Comparison of ENCODE assay signal across 1 cellular context in the genomic region with DNA sequence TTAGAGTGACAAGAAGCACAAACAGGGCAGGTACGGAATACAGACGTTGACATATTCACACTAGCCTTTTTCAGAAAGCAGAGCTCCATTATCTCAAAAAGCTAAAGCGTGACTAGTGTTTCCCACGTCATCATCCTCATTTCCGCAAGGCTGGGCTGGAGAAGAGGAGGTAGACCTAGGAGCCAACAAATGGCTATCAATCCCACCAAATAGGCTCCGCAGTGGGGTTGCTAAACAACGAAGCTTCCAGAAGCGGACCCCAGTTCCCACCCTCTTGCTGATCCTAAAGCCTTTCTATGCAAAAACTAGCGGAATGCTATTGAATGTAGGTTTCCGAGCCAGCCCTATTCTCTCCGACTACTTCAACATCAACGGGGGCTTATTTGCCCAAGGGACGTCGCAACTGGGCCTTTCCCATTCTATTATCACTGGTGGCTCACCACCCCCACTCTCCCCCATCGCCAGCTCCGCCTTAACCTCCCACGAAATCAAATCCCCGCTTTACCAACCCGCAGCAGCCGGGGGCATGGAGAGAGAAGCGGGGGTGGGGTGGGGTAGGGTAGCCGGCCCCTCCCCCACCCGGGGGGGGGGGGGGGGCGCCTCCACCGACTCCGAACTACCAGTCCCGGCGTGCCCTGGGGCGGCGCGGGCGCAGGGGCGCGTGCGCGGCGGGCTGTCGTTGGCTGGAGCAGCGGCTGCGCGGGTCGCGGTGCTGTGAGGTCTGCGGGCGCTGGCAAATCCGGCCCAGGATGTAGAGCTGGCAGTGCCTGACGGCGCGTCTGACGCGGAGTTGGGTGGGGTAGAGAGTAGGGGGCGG.
TF ChIP-seq lines count a peak whose summit lies in the region.

A gene with protein sequence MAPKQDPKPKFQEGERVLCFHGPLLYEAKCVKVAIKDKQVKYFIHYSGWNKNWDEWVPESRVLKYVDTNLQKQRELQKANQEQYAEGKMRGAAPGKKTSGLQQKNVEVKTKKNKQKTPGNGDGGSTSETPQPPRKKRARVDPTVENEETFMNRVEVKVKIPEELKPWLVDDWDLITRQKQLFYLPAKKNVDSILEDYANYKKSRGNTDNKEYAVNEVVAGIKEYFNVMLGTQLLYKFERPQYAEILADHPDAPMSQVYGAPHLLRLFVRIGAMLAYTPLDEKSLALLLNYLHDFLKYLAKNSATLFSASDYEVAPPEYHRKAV (plus strand): TSS at position 736 of the 817 bp plus-strand sequence. CDS start 128 bp downstream, outside the sequence.

TF ChIP-seq in GM12878, 131 proteins besides CTCF, POLR2A, EP300 and RAD21 (continued from another document and continues in another):
- TF ChIP-seq, protein P1, sequence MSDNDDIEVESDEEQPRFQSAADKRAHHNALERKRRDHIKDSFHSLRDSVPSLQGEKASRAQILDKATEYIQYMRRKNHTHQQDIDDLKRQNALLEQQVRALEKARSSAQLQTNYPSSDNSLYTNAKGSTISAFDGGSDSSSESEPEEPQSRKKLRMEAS (IDR thresholded peaks at IDR 0.05; ENCODE audit: low read depth, low read length), result no peak; the same call in 1 of the 2 replicates
- no peak for TF ChIP-seq GATAD2B (conservative IDR thresholded peaks at IDR 0.05; ENCODE audit: low read depth)
- TF ChIP-seq, protein P2, sequence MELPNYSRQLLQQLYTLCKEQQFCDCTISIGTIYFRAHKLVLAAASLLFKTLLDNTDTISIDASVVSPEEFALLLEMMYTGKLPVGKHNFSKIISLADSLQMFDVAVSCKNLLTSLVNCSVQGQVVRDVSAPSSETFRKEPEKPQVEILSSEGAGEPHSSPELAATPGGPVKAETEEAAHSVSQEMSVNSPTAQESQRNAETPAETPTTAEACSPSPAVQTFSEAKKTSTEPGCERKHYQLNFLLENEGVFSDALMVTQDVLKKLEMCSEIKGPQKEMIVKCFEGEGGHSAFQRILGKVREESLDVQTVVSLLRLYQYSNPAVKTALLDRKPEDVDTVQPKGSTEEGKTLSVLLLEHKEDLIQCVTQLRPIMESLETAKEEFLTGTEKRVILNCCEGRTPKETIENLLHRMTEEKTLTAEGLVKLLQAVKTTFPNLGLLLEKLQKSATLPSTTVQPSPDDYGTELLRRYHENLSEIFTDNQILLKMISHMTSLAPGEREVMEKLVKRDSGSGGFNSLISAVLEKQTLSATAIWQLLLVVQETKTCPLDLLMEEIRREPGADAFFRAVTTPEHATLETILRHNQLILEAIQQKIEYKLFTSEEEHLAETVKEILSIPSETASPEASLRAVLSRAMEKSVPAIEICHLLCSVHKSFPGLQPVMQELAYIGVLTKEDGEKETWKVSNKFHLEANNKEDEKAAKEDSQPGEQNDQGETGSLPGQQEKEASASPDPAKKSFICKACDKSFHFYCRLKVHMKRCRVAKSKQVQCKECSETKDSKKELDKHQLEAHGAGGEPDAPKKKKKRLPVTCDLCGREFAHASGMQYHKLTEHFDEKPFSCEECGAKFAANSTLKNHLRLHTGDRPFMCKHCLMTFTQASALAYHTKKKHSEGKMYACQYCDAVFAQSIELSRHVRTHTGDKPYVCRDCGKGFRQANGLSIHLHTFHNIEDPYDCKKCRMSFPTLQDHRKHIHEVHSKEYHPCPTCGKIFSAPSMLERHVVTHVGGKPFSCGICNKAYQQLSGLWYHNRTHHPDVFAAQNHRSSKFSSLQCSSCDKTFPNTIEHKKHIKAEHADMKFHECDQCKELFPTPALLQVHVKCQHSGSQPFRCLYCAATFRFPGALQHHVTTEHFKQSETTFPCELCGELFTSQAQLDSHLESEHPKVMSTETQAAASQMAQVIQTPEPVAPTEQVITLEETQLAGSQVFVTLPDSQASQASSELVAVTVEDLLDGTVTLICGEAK (IDR thresholded peaks at IDR 0.05; ENCODE audit: borderline replicate concordance), result no peak
- TF ChIP-seq STAT1 (conservative IDR thresholded peaks at IDR 0.05), result no peak
- 0 out of 2 replicates have a peak, but pooled peaks have one; percentile 31 for TF ChIP-seq MEF2A (IDR thresholded peaks at IDR 0.05; ENCODE audit: insufficient read depth, low read depth, low read length)
- no peak for TF ChIP-seq FOS (IDR thresholded peaks at IDR 0.05; ENCODE audit: borderline replicate concordance, extremely low read depth, insufficient read length)
- 0 out of 2 replicates have a peak, but pooled peaks have one; percentile 4 for TF ChIP-seq DPF2 (IDR thresholded peaks at IDR 0.05)
- no peak for TF ChIP-seq NFXL1 (IDR thresholded peaks at IDR 0.05; ENCODE audit: borderline replicate concordance)
- TF ChIP-seq SRF (IDR thresholded peaks at IDR 0.05; ENCODE audit: low read depth in 2 of 2, low read length in 2 of 2), result peak; percentile 35 to 86; a peak in 2 of 4 replicates
- no peak for TF ChIP-seq KLF5 (IDR thresholded peaks at IDR 0.05; ENCODE audit: partially characterized antibody)
- TF ChIP-seq, protein P3, sequence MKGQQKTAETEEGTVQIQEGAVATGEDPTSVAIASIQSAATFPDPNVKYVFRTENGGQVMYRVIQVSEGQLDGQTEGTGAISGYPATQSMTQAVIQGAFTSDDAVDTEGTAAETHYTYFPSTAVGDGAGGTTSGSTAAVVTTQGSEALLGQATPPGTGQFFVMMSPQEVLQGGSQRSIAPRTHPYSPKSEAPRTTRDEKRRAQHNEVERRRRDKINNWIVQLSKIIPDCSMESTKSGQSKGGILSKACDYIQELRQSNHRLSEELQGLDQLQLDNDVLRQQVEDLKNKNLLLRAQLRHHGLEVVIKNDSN (IDR thresholded peaks at IDR 0.05; ENCODE audit: borderline replicate concordance, extremely low read length, insufficient read depth, low read depth, low read length), result no peak
- no peak for TF ChIP-seq EZH2 (IDR thresholded peaks at IDR 0.05; ENCODE audit: borderline replicate concordance, control insufficient read depth, low read depth, low read length)
- TF ChIP-seq IKZF2 (IDR thresholded peaks at IDR 0.05), result no peak
- TF ChIP-seq NBN (IDR thresholded peaks at IDR 0.05), result no peak
- peak; percentile 93 for TF ChIP-seq HCFC1 (IDR thresholded peaks at IDR 0.05; ENCODE audit: low read length)
- TF ChIP-seq SREBF1 (IDR thresholded peaks at IDR 0.05; ENCODE audit: low read length), result 0 out of 2 replicates have a peak, but pooled peaks have one; percentile 32
- peak; percentile 84 for TF ChIP-seq TARDBP (IDR thresholded peaks at IDR 0.05; ENCODE audit: borderline replicate concordance)
- TF ChIP-seq CBX3 (IDR thresholded peaks at IDR 0.05; ENCODE audit: borderline replicate concordance, low read depth), result no peak
- no peak for TF ChIP-seq RBBP5 (conservative IDR thresholded peaks at IDR 0.05)
- no peak for TF ChIP-seq ZBED1 (IDR thresholded peaks at IDR 0.05; ENCODE audit: borderline replicate concordance)
- no peak for TF ChIP-seq POLR2AphosphoS2 (IDR thresholded peaks at IDR 0.05; ENCODE audit: low read depth, low read length)
- TF ChIP-seq SMARCA5 (IDR thresholded peaks at IDR 0.05), result no peak
- TF ChIP-seq RFX5 (IDR thresholded peaks at IDR 0.05; ENCODE audit: low read depth, low read length), result no peak
- TF ChIP-seq ZSCAN29 (IDR thresholded peaks at IDR 0.05), result no peak
- TF ChIP-seq FOXK2 (IDR thresholded peaks at IDR 0.05), result no peak
- TF ChIP-seq SIX5 (IDR thresholded peaks at IDR 0.05; ENCODE audit: low read depth, low read length, severe bottlenecking), result peak; percentile 91
- TF ChIP-seq RUNX3 (IDR thresholded peaks at IDR 0.05; ENCODE audit: low read length), result 0 out of 2 replicates have a peak, but pooled peaks have one; percentile 12
- TF ChIP-seq BCL11A (IDR thresholded peaks at IDR 0.05; ENCODE audit: low read depth, low read length), result no peak
- no peak for TF ChIP-seq MYB (IDR thresholded peaks at IDR 0.05; ENCODE audit: borderline replicate concordance, low read depth, low read length)
- no peak for TF ChIP-seq CHD1 (IDR thresholded peaks at IDR 0.05; ENCODE audit: low read depth, low read length)
- no peak for TF ChIP-seq NR2C2 (IDR thresholded peaks at IDR 0.05; ENCODE audit: borderline replicate concordance, control insufficient read depth, insufficient read length, low read depth)
- no peak for TF ChIP-seq CBFB (IDR thresholded peaks at IDR 0.05; ENCODE audit: low read depth)
- no peak for TF ChIP-seq PML (IDR thresholded peaks at IDR 0.05; ENCODE audit: low read length)
- TF ChIP-seq, protein P4, sequence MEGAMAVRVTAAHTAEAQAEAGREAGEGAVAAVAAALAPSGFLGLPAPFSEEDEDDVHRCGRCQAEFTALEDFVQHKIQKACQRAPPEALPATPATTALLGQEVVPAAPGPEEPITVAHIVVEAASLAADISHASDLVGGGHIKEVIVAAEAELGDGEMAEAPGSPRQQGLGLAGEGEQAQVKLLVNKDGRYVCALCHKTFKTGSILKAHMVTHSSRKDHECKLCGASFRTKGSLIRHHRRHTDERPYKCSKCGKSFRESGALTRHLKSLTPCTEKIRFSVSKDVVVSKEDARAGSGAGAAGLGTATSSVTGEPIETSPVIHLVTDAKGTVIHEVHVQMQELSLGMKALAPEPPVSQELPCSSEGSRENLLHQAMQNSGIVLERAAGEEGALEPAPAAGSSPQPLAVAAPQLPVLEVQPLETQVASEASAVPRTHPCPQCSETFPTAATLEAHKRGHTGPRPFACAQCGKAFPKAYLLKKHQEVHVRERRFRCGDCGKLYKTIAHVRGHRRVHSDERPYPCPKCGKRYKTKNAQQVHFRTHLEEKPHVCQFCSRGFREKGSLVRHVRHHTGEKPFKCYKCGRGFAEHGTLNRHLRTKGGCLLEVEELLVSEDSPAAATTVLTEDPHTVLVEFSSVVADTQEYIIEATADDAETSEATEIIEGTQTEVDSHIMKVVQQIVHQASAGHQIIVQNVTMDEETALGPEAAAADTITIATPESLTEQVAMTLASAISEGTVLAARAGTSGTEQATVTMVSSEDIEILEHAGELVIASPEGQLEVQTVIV (IDR thresholded peaks at IDR 0.05; ENCODE audit: borderline replicate concordance, partially characterized antibody), result no peak
- no peak for TF ChIP-seq FOXM1 (IDR thresholded peaks at IDR 0.05; ENCODE audit: low read depth, low read length)
- TF ChIP-seq, protein P5, sequence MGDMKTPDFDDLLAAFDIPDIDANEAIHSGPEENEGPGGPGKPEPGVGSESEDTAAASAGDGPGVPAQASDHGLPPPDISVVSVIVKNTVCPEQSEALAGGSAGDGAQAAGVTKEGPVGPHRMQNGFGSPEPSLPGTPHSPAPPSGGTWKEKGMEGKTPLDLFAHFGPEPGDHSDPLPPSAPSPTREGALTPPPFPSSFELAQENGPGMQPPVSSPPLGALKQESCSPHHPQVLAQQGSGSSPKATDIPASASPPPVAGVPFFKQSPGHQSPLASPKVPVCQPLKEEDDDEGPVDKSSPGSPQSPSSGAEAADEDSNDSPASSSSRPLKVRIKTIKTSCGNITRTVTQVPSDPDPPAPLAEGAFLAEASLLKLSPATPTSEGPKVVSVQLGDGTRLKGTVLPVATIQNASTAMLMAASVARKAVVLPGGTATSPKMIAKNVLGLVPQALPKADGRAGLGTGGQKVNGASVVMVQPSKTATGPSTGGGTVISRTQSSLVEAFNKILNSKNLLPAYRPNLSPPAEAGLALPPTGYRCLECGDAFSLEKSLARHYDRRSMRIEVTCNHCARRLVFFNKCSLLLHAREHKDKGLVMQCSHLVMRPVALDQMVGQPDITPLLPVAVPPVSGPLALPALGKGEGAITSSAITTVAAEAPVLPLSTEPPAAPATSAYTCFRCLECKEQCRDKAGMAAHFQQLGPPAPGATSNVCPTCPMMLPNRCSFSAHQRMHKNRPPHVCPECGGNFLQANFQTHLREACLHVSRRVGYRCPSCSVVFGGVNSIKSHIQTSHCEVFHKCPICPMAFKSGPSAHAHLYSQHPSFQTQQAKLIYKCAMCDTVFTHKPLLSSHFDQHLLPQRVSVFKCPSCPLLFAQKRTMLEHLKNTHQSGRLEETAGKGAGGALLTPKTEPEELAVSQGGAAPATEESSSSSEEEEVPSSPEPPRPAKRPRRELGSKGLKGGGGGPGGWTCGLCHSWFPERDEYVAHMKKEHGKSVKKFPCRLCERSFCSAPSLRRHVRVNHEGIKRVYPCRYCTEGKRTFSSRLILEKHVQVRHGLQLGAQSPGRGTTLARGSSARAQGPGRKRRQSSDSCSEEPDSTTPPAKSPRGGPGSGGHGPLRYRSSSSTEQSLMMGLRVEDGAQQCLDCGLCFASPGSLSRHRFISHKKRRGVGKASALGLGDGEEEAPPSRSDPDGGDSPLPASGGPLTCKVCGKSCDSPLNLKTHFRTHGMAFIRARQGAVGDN (IDR thresholded peaks at IDR 0.05), result 0 out of 2 replicates have a peak, but pooled peaks have one; percentile 47
- no peak for TF ChIP-seq CBX5 (IDR thresholded peaks at IDR 0.05; ENCODE audit: low read depth)
- no peak for TF ChIP-seq HDGF (IDR thresholded peaks at IDR 0.05)
- no peak for TF ChIP-seq MTA3 (IDR thresholded peaks at IDR 0.05; ENCODE audit: borderline replicate concordance, low read length)
- TF ChIP-seq CREM (IDR thresholded peaks at IDR 0.05; ENCODE audit: low read depth), result peak; percentile 95
- TF ChIP-seq TCF12 (IDR thresholded peaks at IDR 0.05; ENCODE audit: low read depth, low read length), result peak; percentile 84
- TF ChIP-seq SPI1 (IDR thresholded peaks at IDR 0.05; ENCODE audit: borderline replicate concordance, insufficient read depth, low read depth, low read length), result no peak
- no peak for TF ChIP-seq BMI1 (IDR thresholded peaks at IDR 0.05; ENCODE audit: borderline replicate concordance)
- TF ChIP-seq PAX8 (IDR thresholded peaks at IDR 0.05), result no peak
- TF ChIP-seq ESRRA (IDR thresholded peaks at IDR 0.05; ENCODE audit: low read length), result no peak
- TF ChIP-seq CHD4 (IDR thresholded peaks at IDR 0.05), result no peak
- TF ChIP-seq WRNIP1 (IDR thresholded peaks at IDR 0.05; ENCODE audit: borderline replicate concordance, low read depth, low read length), result 0 out of 2 replicates have a peak, but pooled peaks have one; percentile 30
